Comparison of ENCODE assay signal across 9 cellular contexts in genomic region chr12:74317078-74317581, GRCh38.
DNase-seq lines count a peak whose midpoint lies in the region; ATAC-seq, FAIRE-seq and TF ChIP-seq lines count a peak whose summit lies in the region.
"Had no signal": no experiment of that assay in that cellular context is flagged by ENCODE, and none has a peak within 500 bp of the region (broad histone marks: within the 10 kb centered on the region; RNA-seq: fewer than 3 reads in every experiment).

No MANE protein-coding gene starts in this region.

- H3K9me3 ChIP-seq in WERI-Rb-1 (ENCODE audit: severe bottlenecking) (no peaks in the 10 kb centered on the region), kidney (ENCODE audit: control insufficient read depth in 1 of 2, low read length in 2 of 2) (no peaks in the 10 kb centered on the region)
- no peaks in the 10 kb centered on the region for H3K9me3 ChIP-seq in CD4-positive, alpha-beta memory T cell (ENCODE audit: control insufficient read depth in 1 of 2, low read length in 2 of 2)

- H3K4me1 Mint-ChIP-seq in CD4-positive, alpha-beta memory T cell, result no peaks in the 10 kb centered on the region

- intact Hi-C loops in kidney (cut with DNase I), result no loop called here
- intact Hi-C loops in CD4-positive, alpha-beta memory T cell (cut with micrococcal nuclease), result no loop called here

- DNase-seq in Ammon's horn (ENCODE audit: low spot score), result peak; percentile 64
- DNase-seq in M059J (ENCODE audit: low read depth), result peak; percentile 16
- DNase-seq in WERI-Rb-1, result peak; percentile 30
- no peak for DNase-seq in kidney
- DNase-seq in CD4-positive, alpha-beta memory T cell, result no peak

- no peak for FAIRE-seq in kidney (lab: Jason Lieb, UNC)

- H3K36me3 ChIP-seq in WERI-Rb-1, result no peaks in the 10 kb centered on the region
- H3K36me3 ChIP-seq in kidney (ENCODE audit: control insufficient read depth in 1 of 2, insufficient read depth in 2 of 2, low read length in 2 of 2), result no peaks in the 10 kb centered on the region
- no peaks in the 10 kb centered on the region for H3K36me3 ChIP-seq in CD4-positive, alpha-beta memory T cell (ENCODE audit: insufficient read depth, low read length)

- H3K4me3 Mint-ChIP-seq in CD4-positive, alpha-beta memory T cell, result no peak overlapping the region

- H3K27me3 ChIP-seq in WERI-Rb-1 (ENCODE audit: insufficient read depth, low read depth, severe bottlenecking), result no peaks in the 10 kb centered on the region
- no peaks in the 10 kb centered on the region for H3K27me3 ChIP-seq in CD4-positive, alpha-beta memory T cell (ENCODE audit: insufficient read depth, low read length)

- TF ChIP-seq CTCF in WERI-Rb-1 (IDR thresholded peaks at IDR 0.05; ENCODE audit: low read depth, low read length) (peak; percentile 66), kidney (IDR thresholded peaks at IDR 0.05; ENCODE audit: borderline replicate concordance, extremely low read depth, insufficient read depth) (peak; percentile 36)

- CTCF ChIA-PET in CD4-positive, alpha-beta memory T cell (lab: Charles Lee; ENCODE audit: partially characterized antibody), result no interaction called here

- H3K9me3 Mint-ChIP-seq in CD4-positive, alpha-beta memory T cell, result peaks cover 0 to 4% (median 2%) of the 10 kb centered on the region in 8 donors

- H3K4me3 ChIP-seq in WERI-Rb-1 (ENCODE audit: low read depth, low read length) (no peak overlapping the region), kidney (ENCODE audit: low read length in 2 of 2) (no peak overlapping the region)
- no peak overlapping the region for H3K4me3 ChIP-seq in CD4-positive, alpha-beta memory T cell (ENCODE audit: low read length in 2 of 2)

- H3K9ac ChIP-seq in kidney (ENCODE audit: low read length in 2 of 2), result no peak overlapping the region
- H3K9ac ChIP-seq: parathyroid adenoma had no signal

- POLR2A ChIA-PET in CD4-positive, alpha-beta memory T cell (lab: Charles Lee; ENCODE audit: partially characterized antibody), result no interaction called here

- H3K4me1 ChIP-seq in kidney (ENCODE audit: control insufficient read depth in 1 of 2, insufficient read depth in 1 of 2, low read depth in 1 of 2, low read length in 2 of 2), result no peaks in the 10 kb centered on the region
- H3K4me1 ChIP-seq in CD4-positive, alpha-beta memory T cell (ENCODE audit: insufficient read depth, low read length), result no peaks in the 10 kb centered on the region
- H3K4me1 ChIP-seq: parathyroid adenoma had no signal

- no peaks in the 10 kb centered on the region for H3K36me3 Mint-ChIP-seq in CD4-positive, alpha-beta memory T cell

- ATAC-seq in GM21528 (IDR thresholded peaks at IDR 0.05; ENCODE audit: low FRiP score, unreplicated experiment) (no peak), HG03571 (IDR thresholded peaks at IDR 0.05; ENCODE audit: unreplicated experiment) (no peak), GM19452 (IDR thresholded peaks at IDR 0.05; ENCODE audit: unreplicated experiment) (no peak)

- H3K27ac ChIP-seq in WERI-Rb-1 (no peak overlapping the region), kidney (ENCODE audit: low read depth in 2 of 2, low read length in 2 of 2) (no peak overlapping the region)
- H3K27ac ChIP-seq in CD4-positive, alpha-beta memory T cell (ENCODE audit: low read depth, low read length), result no peak overlapping the region
- H3K27ac ChIP-seq: parathyroid adenoma had no signal

- peaks cover 0 to 2% of the 10 kb centered on the region in 2 donors for H3K27me3 Mint-ChIP-seq in CD4-positive, alpha-beta memory T cell

- no peak overlapping the region for H3K27ac Mint-ChIP-seq in CD4-positive, alpha-beta memory T cell

Comparison
In these comparisons a context has a peak if more than half of its experiments do, and no peak if none do; other contexts are left out.
1. DNase-seq: peak in Ammon's horn (single experiment), M059J (single experiment) and WERI-Rb-1 (single experiment); none in kidney (single experiment) and CD4-positive, alpha-beta memory T cell (0 of 5).